Comparison of ENCODE assay signal across 16 cellular contexts in genomic region chr1:25040122-25040685, GRCh38.
DNase-seq lines count a peak whose midpoint lies in the region; ATAC-seq, FAIRE-seq and TF ChIP-seq lines count a peak whose summit lies in the region.
"Had no signal": no experiment of that assay in that cellular context is flagged by ENCODE, and none has a peak within 500 bp of the region (broad histone marks: within the 10 kb centered on the region; RNA-seq: fewer than 3 reads in every experiment).

No MANE protein-coding gene starts in this region.

- H3K4me2 ChIP-seq in KMS-11, result 0 out of 2 replicates have a peak overlapping the region, but pooled peaks have one; percentile 5
- H3K4me2 ChIP-seq: BLaER1 had no signal

- H3K4me1 Mint-ChIP-seq in chondrocyte (ENCODE audit: low read depth), result peaks cover 1% of the 10 kb centered on the region

- no peaks in the 10 kb centered on the region for H3K9me3 ChIP-seq in pancreas
- H3K9me3 ChIP-seq: HAP-1 had no signal

- H3K9ac ChIP-seq in KMS-11, result no peak overlapping the region
- H3K9ac ChIP-seq: BLaER1, GM23248 had no signal

- H3K27me3 ChIP-seq in KMS-11 (ENCODE audit: insufficient read depth, low read depth) (no peaks in the 10 kb centered on the region), pancreas (no peaks in the 10 kb centered on the region)
- H3K27me3 ChIP-seq: BLaER1 had no signal

- no peaks in the 10 kb centered on the region for H3K79me2 ChIP-seq in KMS-11 (ENCODE audit: insufficient read depth, low read depth)

- H3K36me3 Mint-ChIP-seq in chondrocyte (ENCODE audit: low read depth), result peaks cover 4% of the 10 kb centered on the region
- H3K36me3 Mint-ChIP-seq: CD4-positive, alpha-beta memory T cell had no signal

- H3K36me3 ChIP-seq in KMS-11 (ENCODE audit: insufficient read depth) (no peaks in the 10 kb centered on the region), pancreas (no peaks in the 10 kb centered on the region)
- H3K36me3 ChIP-seq: BLaER1, HAP-1 had no signal

- TF ChIP-seq CTCF in KMS-11 (conservative IDR thresholded peaks at IDR 0.05; ENCODE audit: low read depth, low read length), result no peak
- no peak for TF ChIP-seq CTCF in chondrocyte (IDR thresholded peaks at IDR 0.05)
- TF ChIP-seq CTCF in pancreas (IDR thresholded peaks at IDR 0.05), result no peak

- no peak for FAIRE-seq in pancreas (lab: Jason Lieb, UNC)
- FAIRE-seq: G401.6, GM12891, GM19239 had no signal

- H3K4me3 ChIP-seq in KMS-11 (IDR thresholded peaks at IDR 0.05; ENCODE audit: insufficient read depth, low read depth, low read length), result no peak overlapping the region
- no peak overlapping the region for H3K4me3 ChIP-seq in pancreas
- H3K4me3 ChIP-seq: BLaER1, GM23248, HAP-1 had no signal

- peaks cover 7% of the 10 kb centered on the region for H3K9me3 Mint-ChIP-seq in chondrocyte (ENCODE audit: low read depth)
- H3K9me3 Mint-ChIP-seq: CD4-positive, alpha-beta memory T cell had no signal

- H2AFZ ChIP-seq in KMS-11 (ENCODE audit: low read depth), result no peak overlapping the region
- H2AFZ ChIP-seq: GM23248 had no signal

- peaks cover 24% of the 10 kb centered on the region for H3K27me3 Mint-ChIP-seq in chondrocyte (ENCODE audit: low read depth)

- WGBS in pancreas, 2 donors, result 42 to 46% methylated on average over 11 of the region's 11 CpGs

- H3K4me3 Mint-ChIP-seq in chondrocyte (ENCODE audit: unreplicated experiment), result no peak overlapping the region
- H3K4me3 Mint-ChIP-seq: CD4-positive, alpha-beta memory T cell had no signal

- H3K27ac Mint-ChIP-seq in chondrocyte (ENCODE audit: unreplicated experiment), result no peak overlapping the region
- H3K27ac Mint-ChIP-seq: CD14-positive monocyte had no signal

- DNase-seq in NCI-H2171 treated with DMSO at 0.1 percent for 48 hours (lab: John Stamatoyannopoulos, UW), result peak; percentile 7
- no peak for DNase-seq in NCI-H2171 (lab: John Stamatoyannopoulos, UW)
- DNase-seq in chondrocyte (ENCODE audit: low spot score), result peak; percentile 47
- DNase-seq in pancreas, result peak; percentile 68 to 88 (median 76)
- no peak for DNase-seq in DMS79 (lab: John Stamatoyannopoulos, UW)
- DNase-seq: 8988T; CD4-positive, alpha-beta memory T cell; GM23248 had no signal

- no peaks in the 10 kb centered on the region for H4K20me1 ChIP-seq in KMS-11 (ENCODE audit: insufficient read depth)
- H4K20me1 ChIP-seq: BLaER1 had no signal

- H3K4me1 ChIP-seq in KMS-11 (ENCODE audit: low read depth, poor library complexity, severe bottlenecking), result peaks cover 13% of the 10 kb centered on the region
- H3K4me1 ChIP-seq in pancreas, result no peaks in the 10 kb centered on the region
- H3K4me1 ChIP-seq: HAP-1 had no signal

- ATAC-seq in pancreas (peak; percentile 80 to 90 (median 86)), GM21825 (IDR thresholded peaks at IDR 0.05; ENCODE audit: unreplicated experiment) (no peak)

- H3K27ac ChIP-seq in KMS-11, result no peak overlapping the region
- no peak overlapping the region for H3K27ac ChIP-seq in pancreas
- H3K27ac ChIP-seq: BLaER1, GM23248 had no signal

- intact Hi-C loops in pancreas (cut with DNase I), result no loop called here

Comparison
In these comparisons a context has a peak if more than half of its experiments do, and no peak if none do; other contexts are left out.
1. DNase-seq: peak in NCI-H2171 treated with DMSO at 0.1 percent for 48 hours (single experiment), chondrocyte (single experiment) and pancreas (6 of 6); none in NCI-H2171 (single experiment) and DMS79 (single experiment).